Comparison of ENCODE assay signal across 8 cellular contexts in genomic region chr2:71452565-71452964, GRCh38. TPM values are rescaled to one million over a fixed set of nuclear protein-coding genes. Genes with fewer than 3 reads are reported as not detected.
DNase-seq lines count a peak whose midpoint lies in the region; ATAC-seq, FAIRE-seq and TF ChIP-seq lines count a peak whose summit lies in the region.

No MANE protein-coding gene starts in this region.

- no peak overlapping the region for H3K9ac ChIP-seq in neural progenitor cell

- no peaks in the 10 kb centered on the region for H3K36me3 ChIP-seq in neural progenitor cell
- H3K36me3 ChIP-seq in testis (ENCODE audit: low read depth, missing control alignments) = no peaks in the 10 kb centered on the region
- no peaks in the 10 kb centered on the region for H3K36me3 ChIP-seq in small intestine (ENCODE audit: control insufficient read depth in 2 of 2, insufficient read depth in 2 of 2, low read length in 2 of 2)

- TF ChIP-seq CTCF in GM10266 (IDR thresholded peaks at IDR 0.05; ENCODE audit: control insufficient read depth, insufficient read depth, low read depth, missing control alignments) (no peak), neural progenitor cell (IDR thresholded peaks at IDR 0.05) (peak; percentile 54), testis (IDR thresholded peaks at IDR 0.05) (no peak)

- H4K20me1 ChIP-seq in neural progenitor cell (ENCODE audit: low read depth) = peaks cover 5% of the 10 kb centered on the region

- H3K4me2 ChIP-seq in neural progenitor cell = peak overlapping the region; percentile 95

- H3K4me1 ChIP-seq in neural progenitor cell (peaks cover 32% of the 10 kb centered on the region), testis (peaks cover 14% of the 10 kb centered on the region), small intestine (ENCODE audit: control insufficient read depth in 2 of 2, insufficient read depth in 1 of 2, low read depth in 1 of 2, low read length in 1 of 2) (peaks cover 0 to 7% of the 10 kb centered on the region in 2 donors)

- peaks cover 26% of the 10 kb centered on the region for H3F3A ChIP-seq in neural progenitor cell (ENCODE audit: low read depth)

- FAIRE-seq in small intestine (lab: Jason Lieb, UNC) = no peak

- intact Hi-C loops in testis (cut with DNase I; ENCODE audit: low total_unique reads) = no loop called here

- no peaks in the 10 kb centered on the region for H3K79me2 ChIP-seq in neural progenitor cell (ENCODE audit: low read depth)

- peaks cover 40% of the 10 kb centered on the region for H3K27me3 ChIP-seq in neural progenitor cell
- no peaks in the 10 kb centered on the region for H3K27me3 ChIP-seq in testis
- peaks cover 3 to 12% of the 10 kb centered on the region in 2 donors for H3K27me3 ChIP-seq in small intestine (ENCODE audit: control insufficient read depth in 2 of 2, insufficient read depth in 2 of 2, low read length in 2 of 2)

- peak; percentile 90 for DNase-seq in 8988T
- peak; percentile 9 for DNase-seq in GM10266 (ENCODE audit: extremely low spot score)
- DNase-seq in NCI-H82 treated with DMSO at 0.1 percent for 48 hours (lab: John Stamatoyannopoulos, UW; ENCODE audit: unreplicated experiment) = peak; percentile 27
- peak; percentile 61 to 76 for DNase-seq in dermis microvascular lymphatic vessel endothelial cell (ENCODE audit: low read depth in 2 of 2)
- DNase-seq in neural progenitor cell (ENCODE audit: low spot score) = peak; percentile 57
- DNase-seq in testis = no peak
- DNase-seq in small intestine = no peak

- peak overlapping the region; percentile 1 for H3K4me3 Mint-ChIP-seq in neural progenitor cell

- no peak for ATAC-seq in HG03460 (IDR thresholded peaks at IDR 0.05; ENCODE audit: unreplicated experiment)

- H3K27ac Mint-ChIP-seq in neural progenitor cell = no peak overlapping the region

- no peaks in the 10 kb centered on the region for H3K36me3 Mint-ChIP-seq in neural progenitor cell

- H3K4me1 Mint-ChIP-seq in neural progenitor cell = peaks cover 26% of the 10 kb centered on the region

- peaks cover 2% of the 10 kb centered on the region for H3K9me3 Mint-ChIP-seq in neural progenitor cell

- peaks cover 21% of the 10 kb centered on the region for H3K27me3 Mint-ChIP-seq in neural progenitor cell (ENCODE audit: insufficient read depth, low read depth)

- no peak overlapping the region for H3K27ac ChIP-seq in neural progenitor cell
- H3K27ac ChIP-seq in testis = no peak overlapping the region
- H3K27ac ChIP-seq in small intestine (ENCODE audit: low read depth in 1 of 2, low read length in 1 of 2) = no peak overlapping the region

- H3K9me3 ChIP-seq in neural progenitor cell (ENCODE audit: low read depth) = no peaks in the 10 kb centered on the region
- no peaks in the 10 kb centered on the region for H3K9me3 ChIP-seq in testis
- H3K9me3 ChIP-seq in small intestine (ENCODE audit: control insufficient read depth, low read depth) = no peaks in the 10 kb centered on the region

- no peak for TF ChIP-seq POLR2A in testis (IDR thresholded peaks at IDR 0.05)

- H3K4me3 ChIP-seq in neural progenitor cell (no peak overlapping the region), testis (no peak overlapping the region), small intestine (ENCODE audit: low read depth in 1 of 2, low read length in 2 of 2) (no peak overlapping the region)

- no peak overlapping the region for H2AFZ ChIP-seq in neural progenitor cell (replicated peaks)

- WGBS in testis, 2 donors = 39 to 67% methylated on average over 2 of the region's 2 CpGs
- WGBS in small intestine, 3 donors = 11 to 28% (median 23%) methylated on average over 2 of the region's 2 CpGs

RNA-seq across cellular contexts. Expression of gene DYSF, which starts 0.8 kb away (rescaled TPM):
- total RNA-seq in dermis microvascular lymphatic vessel endothelial cell (47.2 and 85.9 TPM in 2 replicates), neural progenitor cell (ENCODE audit: low replicate concordance) (0.39 and 1.1 TPM in 2 replicates), testis (1 to 10 TPM; 6.8 to 8.9 TPM)
- polyA plus RNA-seq in testis (ENCODE audit: insufficient read depth, low read depth, low replicate concordance) (10.9 TPM), small intestine (1 to 10 TPM in 2 of 3 donors, under 1 TPM in 1; 0.67 to 5.0 (median 1.9) TPM)

Comparison
In these comparisons a context has a peak if more than half of its experiments do, and no peak if none do; other contexts are left out.
1. DNase-seq: peak in 8988T (single experiment), GM10266 (single experiment), NCI-H82 treated with DMSO at 0.1 percent for 48 hours (single experiment), dermis microvascular lymphatic vessel endothelial cell (2 of 2) and neural progenitor cell (single experiment); none in testis (single experiment) and small intestine (single experiment).